18 cellular contexts compared by ENCODE assay signal in genomic region chr11:12684821-12685220, GRCh38. TPM values are rescaled to one million over a fixed set of nuclear protein-coding genes. Genes with fewer than 3 reads are reported as not detected.
DNase-seq lines count a peak whose midpoint lies in the region; ATAC-seq and TF ChIP-seq lines count a peak whose summit lies in the region.
"Had no signal": no experiment of that assay in that cellular context is flagged by ENCODE, and none has a peak within 500 bp of the region (broad histone marks: within the 10 kb centered on the region; RNA-seq: fewer than 3 reads in every experiment).

No MANE protein-coding gene starts in this region.

- H3K27ac Mint-ChIP-seq in nephron progenitor cell: peak overlapping the region; percentile 40
- H3K27ac Mint-ChIP-seq: activated naive CD8-positive, alpha-beta T cell; CD4-positive, CD25-positive, alpha-beta regulatory T cell; stimulated activated naive CD8-positive, alpha-beta T cell treated with anti-CD3 and anti-CD28 coated beads, Interleukin-15, amount 100 ng/mL, for 72 hours had no signal

- TF ChIP-seq POLR2A in GM18505 (IDR thresholded peaks at IDR 0.05; ENCODE audit: borderline replicate concordance, extremely low read depth, insufficient read depth, insufficient read length): no peak

- ATAC-seq in upper lobe of right lung (peak; percentile 56), GM18505 (IDR thresholded peaks at IDR 0.05; ENCODE audit: unreplicated experiment) (no peak)
- ATAC-seq: foreskin keratinocyte; stimulated activated naive CD8-positive, alpha-beta T cell treated with anti-CD3 and anti-CD28 coated beads, Interleukin-15, amount 100 ng/mL, for 72 hours had no signal

- no peak overlapping the region for H3K4me3 Mint-ChIP-seq in nephron progenitor cell
- H3K4me3 Mint-ChIP-seq: activated naive CD8-positive, alpha-beta T cell; CD4-positive, CD25-positive, alpha-beta regulatory T cell; stimulated activated naive CD8-positive, alpha-beta T cell treated with anti-CD3 and anti-CD28 coated beads, Interleukin-15, amount 100 ng/mL, for 72 hours had no signal

- TF ChIP-seq CTCF in nephron progenitor cell (IDR thresholded peaks at IDR 0.05) (no peak), upper lobe of right lung (IDR thresholded peaks at IDR 0.05) (no peak), tibial artery (IDR thresholded peaks at IDR 0.05) (no peak)

- no peaks in the 10 kb centered on the region for H3K9me3 Mint-ChIP-seq in nephron progenitor cell
- H3K9me3 Mint-ChIP-seq: stimulated activated naive CD8-positive, alpha-beta T cell treated with anti-CD3 and anti-CD28 coated beads, Interleukin-15, amount 100 ng/mL, for 72 hours had no signal

- no peak overlapping the region for H3K4me3 ChIP-seq in upper lobe of right lung
- H3K4me3 ChIP-seq in tibial artery: no peak overlapping the region

- intact Hi-C loops in upper lobe of right lung (cut with DNase I) (no loop called here), tibial artery (cut with DNase I; ENCODE audit: low total_unique reads) (loop anchor here (10.0 kb wide), 1 partner anchor 130 kb away; no protein-coding TSS in a partner anchor)

- peaks cover 100% of the 10 kb centered on the region for H3K4me1 Mint-ChIP-seq in nephron progenitor cell

- H3K4me1 ChIP-seq in upper lobe of right lung: peaks cover 28% of the 10 kb centered on the region
- peaks cover 0 to 55% (median 26%) of the 10 kb centered on the region in 4 donors for H3K4me1 ChIP-seq in tibial artery

- peaks cover 11% of the 10 kb centered on the region for H3K36me3 Mint-ChIP-seq in nephron progenitor cell (ENCODE audit: low read depth)
- H3K36me3 Mint-ChIP-seq: activated naive CD8-positive, alpha-beta T cell; CD4-positive, CD25-positive, alpha-beta regulatory T cell had no signal

- H3K27me3 ChIP-seq in upper lobe of right lung (no peaks in the 10 kb centered on the region), tibial artery (no peaks in the 10 kb centered on the region)
- H3K27me3 ChIP-seq: foreskin keratinocyte had no signal

- peaks cover 5% of the 10 kb centered on the region for H3K27me3 Mint-ChIP-seq in nephron progenitor cell (ENCODE audit: low read depth, poor library complexity)

- no peaks in the 10 kb centered on the region for H3K9me3 ChIP-seq in upper lobe of right lung
- H3K9me3 ChIP-seq in tibial artery: no peaks in the 10 kb centered on the region

- H3K27ac ChIP-seq in epithelial cell of prostate (peak overlapping the region; percentile 69), upper lobe of right lung (no peak overlapping the region), tibial artery (no peak overlapping the region)

- H3K36me3 ChIP-seq in upper lobe of right lung: no peaks in the 10 kb centered on the region
- H3K36me3 ChIP-seq in tibial artery: no peaks in the 10 kb centered on the region

- peak; percentile 21 for DNase-seq in NCI-H748 (lab: John Stamatoyannopoulos, UW; ENCODE audit: unreplicated experiment)
- DNase-seq in NCI-H748 treated with DMSO at 0.1 percent for 48 hours (lab: John Stamatoyannopoulos, UW): no peak
- no peak for DNase-seq in epithelial cell of prostate (ENCODE audit: low read depth, low spot score)
- no peak for DNase-seq in nephron progenitor cell
- no peak for DNase-seq in upper lobe of right lung
- DNase-seq in tibial artery: no peak
- no peak for DNase-seq in NCI-H1048 (lab: John Stamatoyannopoulos, UW)
- DNase-seq: activated T-cell treated with anti-CD3 and anti-CD28 coated beads for 4 hours; CD4-positive, CD25-positive, alpha-beta regulatory T cell; effector memory CD4-positive, alpha-beta T cell; foreskin keratinocyte; NCI-H2029; NCI-H82; occipital lobe; stimulated activated naive CD8-positive, alpha-beta T cell treated with anti-CD3 and anti-CD28 coated beads, Interleukin-15, amount 100 ng/mL, for 72 hours; T-helper 2 cell had no signal

RNA-seq across cellular contexts. Expression of gene TEAD1, which starts 10.6 kb away (rescaled TPM):
- total RNA-seq in upper lobe of right lung: 72.3 TPM
